ENCODE assay signal across 8 cellular contexts in genomic region chr14:57317248-57317833, GRCh38. TPM values are rescaled to one million over a fixed set of nuclear protein-coding genes. Genes with fewer than 3 reads are reported as not detected.
DNase-seq lines count a peak whose midpoint lies in the region; ATAC-seq and TF ChIP-seq lines count a peak whose summit lies in the region.

No MANE protein-coding gene starts in this region.

- TF ChIP-seq CTCF in 22Rv1 (IDR thresholded peaks at IDR 0.05) (peak; percentile 83), GM13976 (IDR thresholded peaks at IDR 0.05; ENCODE audit: borderline replicate concordance, control extremely low read depth, extremely low read depth, insufficient read depth, missing control alignments) (peak; percentile 75)

- H3K9ac ChIP-seq in NT2/D1 (ENCODE audit: insufficient read length, low read depth), result no peak overlapping the region

- H3K27ac Mint-ChIP-seq in naive thymus-derived CD8-positive, alpha-beta T cell, result no peak overlapping the region
- no peak overlapping the region for H3K27ac Mint-ChIP-seq in stimulated activated memory B cell treated with anti-CD40 and anti-IgM and Interleukin-4, amounts not matched to agents 10 μg/mL and 1 μg/mL and 100 μg/mL, for 72 hours

- TF ChIP-seq POLR2A in erythroblast (IDR thresholded peaks at IDR 0.05; ENCODE audit: low read length), result no peak

- no peaks in the 10 kb centered on the region; the same call in 1 of the 2 replicates for H3K9me3 ChIP-seq in NT2/D1 (ENCODE audit: insufficient read depth, low read length)

- H3K27me3 Mint-ChIP-seq in naive thymus-derived CD8-positive, alpha-beta T cell, result peaks cover 0 to 4% (median 2%) of the 10 kb centered on the region in 5 donors
- no peaks in the 10 kb centered on the region for H3K27me3 Mint-ChIP-seq in stimulated activated memory B cell treated with anti-CD40 and anti-IgM and Interleukin-4, amounts not matched to agents 10 μg/mL and 1 μg/mL and 100 μg/mL, for 72 hours

- H3K4me1 ChIP-seq in NT2/D1 (ENCODE audit: insufficient read depth, insufficient read length), result no peaks in the 10 kb centered on the region

- H3K4me1 Mint-ChIP-seq in naive thymus-derived CD8-positive, alpha-beta T cell, result peaks cover 3 to 6% (median 4%) of the 10 kb centered on the region in 4 donors
- H3K4me1 Mint-ChIP-seq in stimulated activated memory B cell treated with anti-CD40 and anti-IgM and Interleukin-4, amounts not matched to agents 10 μg/mL and 1 μg/mL and 100 μg/mL, for 72 hours, result peaks cover 6% of the 10 kb centered on the region

- in situ Hi-C loops in GM13976 (cut with MboI; ENCODE audit: low sequenced_read_pairs, unreplicated experiment), result loop anchor here (25.0 kb wide), 1 partner anchor 830 kb away; no protein-coding TSS in a partner anchor

- no peak overlapping the region for H3K4me3 ChIP-seq in NT2/D1 (ENCODE audit: insufficient read length, low read depth)

- H3K27ac ChIP-seq in 22Rv1, result no peak overlapping the region

- peaks cover 0 to 2% (median 1%) of the 10 kb centered on the region in 3 donors for H3K36me3 Mint-ChIP-seq in naive thymus-derived CD8-positive, alpha-beta T cell
- no peaks in the 10 kb centered on the region for H3K36me3 Mint-ChIP-seq in stimulated activated memory B cell treated with anti-CD40 and anti-IgM and Interleukin-4, amounts not matched to agents 10 μg/mL and 1 μg/mL and 100 μg/mL, for 72 hours

- DNase-seq in GM13976 (ENCODE audit: low spot score) (peak; percentile 55), HT1080 (ENCODE audit: low read depth) (peak; percentile 62), NT2/D1 (ENCODE audit: low read depth, low spot score) (peak; percentile 70), activated T-cell treated with anti-CD3 and anti-CD28 coated beads for 1 hour (ENCODE audit: low read depth) (peak; percentile 69), erythroblast (lab: John Stamatoyannopoulos, UW) (peak; percentile 77 to 90)
- DNase-seq in naive thymus-derived CD8-positive, alpha-beta T cell, result peak; percentile 46 to 87 (median 69)

- peak; percentile 57 to 71 for ATAC-seq in naive thymus-derived CD8-positive, alpha-beta T cell
- peak; percentile 66 for ATAC-seq in stimulated activated memory B cell treated with anti-CD40 and anti-IgM and Interleukin-4, amounts not matched to agents 10 μg/mL and 1 μg/mL and 100 μg/mL, for 72 hours

- no peaks in the 10 kb centered on the region for H3K36me3 ChIP-seq in NT2/D1 (ENCODE audit: insufficient read depth, insufficient read length, low read length)

- peaks cover 0 to 9% (median 2%) of the 10 kb centered on the region in 9 donors for H3K9me3 Mint-ChIP-seq in naive thymus-derived CD8-positive, alpha-beta T cell
- no peaks in the 10 kb centered on the region for H3K9me3 Mint-ChIP-seq in stimulated activated memory B cell treated with anti-CD40 and anti-IgM and Interleukin-4, amounts not matched to agents 10 μg/mL and 1 μg/mL and 100 μg/mL, for 72 hours

- POLR2A ChIA-PET in naive thymus-derived CD8-positive, alpha-beta T cell (lab: Charles Lee), result no interaction called here

- H3K4me3 Mint-ChIP-seq in naive thymus-derived CD8-positive, alpha-beta T cell, result no peak overlapping the region
- no peak overlapping the region for H3K4me3 Mint-ChIP-seq in stimulated activated memory B cell treated with anti-CD40 and anti-IgM and Interleukin-4, amounts not matched to agents 10 μg/mL and 1 μg/mL and 100 μg/mL, for 72 hours

- H3K27me3 ChIP-seq in NT2/D1 (ENCODE audit: insufficient read depth, insufficient read length), result no peaks in the 10 kb centered on the region

RNA-seq across cellular contexts. Expression of gene AP5M1, which starts 48.6 kb away (rescaled TPM):
- total RNA-seq in HT1080 (2014; rRNA removed; shearing (Covaris generic)), result 16.5 and 23.1 TPM in 2 replicates
- 18.8 and 24.1 TPM in 2 replicates for polyA plus RNA-seq in HT1080 (2015; cell fraction: cytosol; rRNA removed)
- polyA plus RNA-seq in HT1080 (2015; cell fraction: nucleus; rRNA removed), result 22.8 and 24.9 TPM in 2 replicates
- 10 to 100 TPM; 66.1 to 74.5 TPM for total RNA-seq in naive thymus-derived CD8-positive, alpha-beta T cell
- polyA plus RNA-seq in naive thymus-derived CD8-positive, alpha-beta T cell, result 10 to 100 TPM; 33.1 to 39.8 (median 36.7) TPM

RNA-seq across cellular contexts. Expression of gene EXOC5, which starts 48.6 kb away (rescaled TPM):
- total RNA-seq in HT1080 (2014; rRNA removed; shearing (Covaris generic)), result 42.2 and 56.1 TPM in 2 replicates
- polyA plus RNA-seq in HT1080 (2015; cell fraction: cytosol; rRNA removed), result 49.6 and 58.7 TPM in 2 replicates
- polyA plus RNA-seq in HT1080 (2015; cell fraction: nucleus; rRNA removed), result 33.4 and 35.0 TPM in 2 replicates
- 10 to 100 TPM; 44.5 to 47.3 TPM for total RNA-seq in naive thymus-derived CD8-positive, alpha-beta T cell
- polyA plus RNA-seq in naive thymus-derived CD8-positive, alpha-beta T cell, result 10 to 100 TPM; 42.1 to 50.1 (median 45.4) TPM
